In genomic region chr2:141055526-141055925, GRCh38 we compare ENCODE assay signal across 18 cellular contexts.
A peak's percentile ranks its signal among the peaks of the same experiment; 100 is the strongest.
DNase-seq lines count a peak whose midpoint lies in the region; ATAC-seq and TF ChIP-seq lines count a peak whose summit lies in the region.
"Had no signal": no experiment of that assay in that cellular context is flagged by ENCODE, and none has a peak within 500 bp of the region (broad histone marks: within the 10 kb centered on the region; RNA-seq: fewer than 3 reads in every experiment).

No MANE protein-coding gene starts in this region.

- CTCF ChIA-PET in AG04449 (lab: Yijun Ruan, JAX), result no interaction called here

- POLR2A ChIA-PET in AG04449 (lab: Yijun Ruan, JAX), result no interaction called here

- H3K27ac Mint-ChIP-seq in HFFc6, result peak overlapping the region; percentile 67; the same call in 1 of the 2 replicates
- H3K27ac Mint-ChIP-seq: activated CD4-positive, alpha-beta memory T cell treated with anti-CD3 and anti-CD28 coated beads for 36 hours; activated naive CD8-positive, alpha-beta T cell treated with anti-CD3 and anti-CD28 coated beads for 36 hours; activated T-cell treated with anti-CD3 and anti-CD28 coated beads, Interleukin-2, amount 50 U/mL, for 72 hours; stimulated activated naive CD8-positive, alpha-beta T cell treated with anti-CD3 and anti-CD28 coated beads, Interleukin-15, amount 100 ng/mL, for 72 hours had no signal

- no peaks in the 10 kb centered on the region for H3K27me3 Mint-ChIP-seq in HFFc6 (ENCODE audit: insufficient read depth)
- H3K27me3 Mint-ChIP-seq: activated CD4-positive, alpha-beta memory T cell treated with anti-CD3 and anti-CD28 coated beads for 36 hours; activated naive CD8-positive, alpha-beta T cell treated with anti-CD3 and anti-CD28 coated beads for 36 hours; stimulated activated naive CD8-positive, alpha-beta T cell treated with anti-CD3 and anti-CD28 coated beads, Interleukin-15, amount 100 ng/mL, for 72 hours had no signal

- ATAC-seq in GM21576 (IDR thresholded peaks at IDR 0.05; ENCODE audit: unreplicated experiment), result no peak
- ATAC-seq: A549; activated T-cell treated with anti-CD3 and anti-CD28 coated beads, Interleukin-2, amount 50 U/mL, for 72 hours; heart left ventricle; stimulated activated naive CD8-positive, alpha-beta T cell treated with anti-CD3 and anti-CD28 coated beads, Interleukin-15, amount 100 ng/mL, for 72 hours had no signal

- no peak overlapping the region; the same call in 1 of the 2 replicates for H3K4me3 Mint-ChIP-seq in HFFc6
- H3K4me3 Mint-ChIP-seq: activated CD4-positive, alpha-beta memory T cell treated with anti-CD3 and anti-CD28 coated beads for 36 hours; activated naive CD8-positive, alpha-beta T cell treated with anti-CD3 and anti-CD28 coated beads for 36 hours; activated T-cell treated with anti-CD3 and anti-CD28 coated beads, Interleukin-2, amount 50 U/mL, for 72 hours; stimulated activated naive CD8-positive, alpha-beta T cell treated with anti-CD3 and anti-CD28 coated beads, Interleukin-15, amount 100 ng/mL, for 72 hours had no signal

- H3K4me3 ChIP-seq in AG04449 (ENCODE audit: low read depth, low read length), result no peak overlapping the region
- no peak overlapping the region for H3K4me3 ChIP-seq in fibroblast of pulmonary artery (replicated peaks; ENCODE audit: low read depth, low read length)
- H3K4me3 ChIP-seq: A549, heart left ventricle, PC-9 had no signal

- peak; percentile 28 for DNase-seq in AG04449 (ENCODE audit: low read depth, low spot score)
- DNase-seq in HFFc6, result peak; percentile 67
- peak; percentile 37 for DNase-seq in amniotic epithelial cell (ENCODE audit: low read depth)
- DNase-seq in fibroblast of pulmonary artery (ENCODE audit: low read depth), result peak; percentile 68
- no peak for DNase-seq in central memory CD4-positive, alpha-beta T cell
- DNase-seq in substantia nigra (lab: John Stamatoyannopoulos, UW), result no peak
- DNase-seq in DMS153 treated with DMSO at 0.1 percent for 48 hours (lab: John Stamatoyannopoulos, UW; ENCODE audit: unreplicated experiment), result no peak
- DNase-seq: activated CD4-positive, alpha-beta memory T cell treated with anti-CD3 and anti-CD28 coated beads for 36 hours; activated naive CD8-positive, alpha-beta T cell treated with anti-CD3 and anti-CD28 coated beads for 36 hours; activated T-cell treated with anti-CD3 and anti-CD28 coated beads, Interleukin-2, amount 50 U/mL, for 72 hours; heart left ventricle; MM.1S; NCI-H1930; NCI-H526 treated with DMSO at 0.1 percent for 48 hours; PC-9; stimulated activated naive CD8-positive, alpha-beta T cell treated with anti-CD3 and anti-CD28 coated beads, Interleukin-15, amount 100 ng/mL, for 72 hours had no signal

- TF ChIP-seq CTCF in AG04449 (IDR thresholded peaks at IDR 0.05; ENCODE audit: insufficient read depth, low read length, missing control alignments) (no peak), HFFc6 (IDR thresholded peaks at IDR 0.05) (no peak), fibroblast of pulmonary artery (IDR thresholded peaks at IDR 0.05; ENCODE audit: low read length, missing control alignments) (no peak)

- no peak overlapping the region for H3K27ac ChIP-seq in substantia nigra (ENCODE audit: low read depth, low read length, poor library complexity, severe bottlenecking)
- H3K27ac ChIP-seq: A549, heart left ventricle, PC-9 had no signal

- H3K9me3 Mint-ChIP-seq in HFFc6, result no peaks in the 10 kb centered on the region

- no peaks in the 10 kb centered on the region for H3K36me3 Mint-ChIP-seq in HFFc6 (ENCODE audit: low read depth)
- H3K36me3 Mint-ChIP-seq: activated CD4-positive, alpha-beta memory T cell treated with anti-CD3 and anti-CD28 coated beads for 36 hours; activated naive CD8-positive, alpha-beta T cell treated with anti-CD3 and anti-CD28 coated beads for 36 hours had no signal

- no peaks in the 10 kb centered on the region for H3K4me1 Mint-ChIP-seq in HFFc6 (ENCODE audit: low read depth)
- H3K4me1 Mint-ChIP-seq: activated naive CD8-positive, alpha-beta T cell treated with anti-CD3 and anti-CD28 coated beads for 36 hours; stimulated activated naive CD8-positive, alpha-beta T cell treated with anti-CD3 and anti-CD28 coated beads, Interleukin-15, amount 100 ng/mL, for 72 hours had no signal

Comparison
In these comparisons a context has a peak if more than half of its experiments do, and no peak if none do; other contexts are left out.
1. DNase-seq: peak in AG04449 (single experiment), HFFc6 (single experiment), amniotic epithelial cell (single experiment) and fibroblast of pulmonary artery (single experiment); none in central memory CD4-positive, alpha-beta T cell (single experiment), substantia nigra (0 of 49) and DMS153 treated with DMSO at 0.1 percent for 48 hours (single experiment).